Comparison of ENCODE assay signal across 8 cellular contexts in the genomic region with DNA sequence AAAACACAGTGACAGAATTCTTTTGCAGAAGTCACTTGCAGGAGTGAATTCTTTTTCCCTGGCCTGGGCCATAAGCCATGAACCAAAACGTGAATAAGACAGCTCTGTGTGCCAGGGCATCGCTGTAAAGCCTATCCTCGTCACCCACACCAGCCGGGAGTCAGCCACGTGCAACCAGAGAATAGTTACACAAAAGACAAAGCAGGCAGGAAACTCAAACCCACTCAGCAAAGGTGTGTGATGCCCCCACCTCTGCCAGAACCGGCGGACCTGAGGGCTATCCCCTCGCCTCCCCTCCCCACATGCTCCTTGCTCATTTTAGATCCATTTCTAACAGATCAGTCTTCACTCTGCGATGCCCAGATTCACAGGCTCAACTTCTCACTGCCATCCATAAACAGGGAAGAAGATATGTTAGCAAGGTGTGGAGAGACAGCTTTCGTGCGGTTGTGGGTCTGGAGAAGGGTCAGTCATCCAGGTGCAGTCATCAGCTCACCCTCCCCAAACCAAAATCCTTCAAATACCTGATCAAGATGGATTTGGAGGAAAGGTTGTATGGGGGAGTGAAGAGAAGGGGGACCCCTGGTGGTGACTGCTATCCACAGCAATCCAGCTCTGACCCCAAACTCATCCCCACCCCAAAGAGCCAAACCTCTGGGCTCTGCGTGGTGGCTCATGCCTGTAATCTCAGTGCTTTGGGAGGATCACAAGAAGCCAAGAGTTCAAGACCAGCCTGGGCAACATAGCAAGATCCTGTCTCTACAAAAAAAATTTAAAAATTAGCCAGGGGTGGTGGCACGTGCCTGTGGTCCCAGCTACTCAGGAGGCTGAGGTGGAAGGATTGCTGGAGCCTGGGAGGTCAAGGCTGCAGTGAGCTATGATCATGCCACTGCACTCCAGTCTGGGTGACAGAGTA.
DNase-seq lines count a peak whose midpoint lies in the region; ATAC-seq and TF ChIP-seq lines count a peak whose summit lies in the region.

No MANE protein-coding gene starts in this region.

- intact Hi-C loops in OCI-LY7 (cut with micrococcal nuclease; ENCODE audit: unreplicated experiment): loop anchor here (1.0 to 10.0 kb wide), 4 partner anchors 36 to 184 kb away; no protein-coding TSS in a partner anchor

- peak; percentile 10 for DNase-seq in DMS53 (lab: John Stamatoyannopoulos, UW)
- no peak for DNase-seq in DMS53 treated with DMSO at 0.1 percent for 48 hours (lab: John Stamatoyannopoulos, UW; ENCODE audit: unreplicated experiment)
- DNase-seq in OCI-LY7 (ENCODE audit: low spot score): peak; percentile 61
- peak in 1 of 2 donors; percentile 37 for DNase-seq in activated naive CD4-positive, alpha-beta T cell treated with anti-CD3 and anti-CD28 coated beads, Interleukin-2, amount 50 U/mL, for 72 hours (ENCODE audit: low spot score in 2 of 2)
- peak; percentile 73 for DNase-seq in iPS DF 6.9 (ENCODE audit: low read depth, low spot score)
- DNase-seq in stimulated activated CD4-positive, alpha-beta T cell treated with anti-CD3 and anti-CD28 coated beads, Interleukin-4, amount 100 ng/mL, for 48 hours (ENCODE audit: low read depth in 2 of 2): peak; percentile 9 to 20
- no peak for DNase-seq in NK-92 (lab: John Stamatoyannopoulos, UW; ENCODE audit: unreplicated experiment)

- BruUV-seq in OCI-LY7 (replicated peaks; lab: Mats Ljungman, UMichigan): no TSS peak

- CTCF ChIA-PET in OCI-LY7 (lab: Charles Lee; ENCODE audit: unreplicated experiment): interaction anchor here (0.6 to 1.0 kb wide), 2 partner anchors 150 to 171 kb away, joined by 3 read pairs; no protein-coding TSS in a partner anchor

- H3K79me2 ChIP-seq in OCI-LY7 (ENCODE audit: insufficient read depth, low read depth, low read length): no peaks in the 10 kb centered on the region

- no peak overlapping the region for H3K27ac ChIP-seq in OCI-LY7 (ENCODE audit: low read depth, low read length, poor library complexity, severe bottlenecking)
- H3K27ac ChIP-seq in iPS DF 6.9 (ENCODE audit: low read length): no peak overlapping the region

- POLR2A ChIA-PET in OCI-LY7 (lab: Charles Lee): interaction anchor here (0.6 to 1.7 kb wide), 4 partner anchors 150 to 1370 kb away, joined by 3 to 4 read pairs (median 4); no protein-coding TSS in a partner anchor

- H3K4me3 ChIP-seq in OCI-LY7 (ENCODE audit: low read depth, low read length, poor library complexity, severe bottlenecking) (no peak overlapping the region), iPS DF 6.9 (ENCODE audit: low read length) (no peak overlapping the region)

- H3K4me1 ChIP-seq in OCI-LY7 (ENCODE audit: insufficient read depth, low read length, poor library complexity, severe bottlenecking) (peaks cover 25% of the 10 kb centered on the region), iPS DF 6.9 (ENCODE audit: control insufficient read depth, insufficient read depth, low read length) (peaks cover 11% of the 10 kb centered on the region)

- no peaks in the 10 kb centered on the region for H4K20me1 ChIP-seq in OCI-LY7 (ENCODE audit: insufficient read depth, low read length)

- ATAC-seq in HG02852 (IDR thresholded peaks at IDR 0.05; ENCODE audit: unreplicated experiment): peak; percentile 60
- peak; percentile 54 to 67 for ATAC-seq in activated naive CD4-positive, alpha-beta T cell treated with anti-CD3 and anti-CD28 coated beads, Interleukin-2, amount 50 U/mL, for 72 hours

- no CpG with 5 or more reads among the region's 13 CpGs for WGBS in iPS DF 6.9 (ENCODE audit: insufficient coverage, insufficient read length)

- no peaks in the 10 kb centered on the region for H3K9me3 Mint-ChIP-seq in activated naive CD4-positive, alpha-beta T cell treated with anti-CD3 and anti-CD28 coated beads, Interleukin-2, amount 50 U/mL, for 72 hours

- H3K27me3 ChIP-seq in iPS DF 6.9 (ENCODE audit: control insufficient read depth, insufficient read depth, low read length): no peaks in the 10 kb centered on the region

- peak overlapping the region; percentile 52; the same call in 1 of the 2 replicates for H2AFZ ChIP-seq in OCI-LY7 (ENCODE audit: low read length)

- H3K27ac Mint-ChIP-seq in activated naive CD4-positive, alpha-beta T cell treated with anti-CD3 and anti-CD28 coated beads, Interleukin-2, amount 50 U/mL, for 72 hours: no peak overlapping the region

- H3K36me3 ChIP-seq in OCI-LY7 (ENCODE audit: insufficient read depth, low read length) (no peaks in the 10 kb centered on the region), iPS DF 6.9 (ENCODE audit: control insufficient read depth, insufficient read depth, low read length) (no peaks in the 10 kb centered on the region)

- no peaks in the 10 kb centered on the region for H3K36me3 Mint-ChIP-seq in activated naive CD4-positive, alpha-beta T cell treated with anti-CD3 and anti-CD28 coated beads, Interleukin-2, amount 50 U/mL, for 72 hours

- H3K9me3 ChIP-seq in OCI-LY7 (ENCODE audit: low read length) (no peaks in the 10 kb centered on the region), iPS DF 6.9 (ENCODE audit: control insufficient read depth, insufficient read depth, low read length) (no peaks in the 10 kb centered on the region)

- TF ChIP-seq CTCF in OCI-LY7 (conservative IDR thresholded peaks at IDR 0.05; ENCODE audit: low read length): peak; percentile 89

- no peaks in the 10 kb centered on the region for H3K9me2 ChIP-seq in OCI-LY7 (ENCODE audit: insufficient read depth, low read length)

- no peak overlapping the region; the same call in 1 of the 2 replicates for H3K4me2 ChIP-seq in OCI-LY7 (ENCODE audit: low read length)

Comparison
In these comparisons a context has a peak if more than half of its experiments do, and no peak if none do; other contexts are left out.
1. DNase-seq: peak in DMS53 (single experiment), OCI-LY7 (single experiment), iPS DF 6.9 (single experiment) and stimulated activated CD4-positive, alpha-beta T cell treated with anti-CD3 and anti-CD28 coated beads, Interleukin-4, amount 100 ng/mL, for 48 hours (2 of 2); none in DMS53 treated with DMSO at 0.1 percent for 48 hours (single experiment) and NK-92 (single experiment).